Comparison of ENCODE assay signal across 6 cellular contexts in genomic region chr17:21321744-21322191, GRCh38. TPM values are rescaled to one million over a fixed set of nuclear protein-coding genes. Genes with fewer than 3 reads are reported as not detected.
"Had no signal": no experiment of that assay in that cellular context is flagged by ENCODE, and none has a peak within 500 bp of the region (broad histone marks: within the 10 kb centered on the region; RNA-seq: fewer than 3 reads in every experiment).

No MANE protein-coding gene starts in this region.

RNA-seq across cellular contexts. Expression of gene KCNJ12, which starts 54.4 kb away (rescaled TPM):
- total RNA-seq: activated CD4-positive, alpha-beta memory T cell treated with anti-CD3 and anti-CD28 coated beads, Interleukin-2, amount 10 ng/mL, durations not matched to agents 7 days and 5 days; activated CD4-positive, alpha-beta T cell treated with anti-CD3 and anti-CD28 coated beads for 36 hours; activated CD8-positive, alpha-beta memory T cell treated with anti-CD3 and anti-CD28 coated beads for 36 hours; activated T-cell treated with anti-CD3 and anti-CD28 coated beads, Interleukin-2, amount 50 U/mL, for 72 hours; activated T-helper 2 cell treated with anti-CD3 and anti-CD28 coated beads, Interferon-gamma antibody, Interleukin-2, Interleukin-4, amounts not matched to agents 10 μg/mL and 5 μg/mL and 100 μg/mL, durations not matched to agents 14 hours and 24 hours and 36 hours; T-helper 2 cell treated with Interferon-gamma antibody and Interleukin-4, amounts not matched to agents 100 ng/mL and 5 ng/mL, for 36 hours had no signal
